Comparison of ENCODE assay signal across 8 cellular contexts in genomic region chr1:225777583-225778411, GRCh38. TPM values are rescaled to one million over a fixed set of nuclear protein-coding genes. Genes with fewer than 3 reads are reported as not detected.
A peak's percentile ranks its signal among the peaks of the same experiment; 100 is the strongest.
DNase-seq lines count a peak whose midpoint lies in the region; ATAC-seq, FAIRE-seq and TF ChIP-seq lines count a peak whose summit lies in the region.

TSS of gene SRP9 (plus strand) at chr1:225777826. CDS start at chr1:225777941, 115 bp downstream.

- peaks cover 20% of the 10 kb centered on the region for H3K4me1 ChIP-seq in keratinocyte (ENCODE audit: control insufficient read depth, extremely low read depth, insufficient read depth, low read length)

- peak within 1 kb of the TSS; percentile 68 to 82 (median 77) for H3K4me3 ChIP-seq in keratinocyte (ENCODE audit: control insufficient read depth in 2 of 3, extremely low read depth in 1 of 3, insufficient read depth in 2 of 3, low read depth in 1 of 3, low read length in 3 of 3)

- peaks cover 9% of the 10 kb centered on the region for H4K20me1 ChIP-seq in keratinocyte (ENCODE audit: control insufficient read depth, extremely low read depth, insufficient read depth, low read length)

- H3K9me1 ChIP-seq in keratinocyte (ENCODE audit: control insufficient read depth, extremely low read depth, insufficient read depth, low read length) = peaks cover 2% of the 10 kb centered on the region

- ATAC-seq in GM19035 (IDR thresholded peaks at IDR 0.05; ENCODE audit: unreplicated experiment) = peak; percentile 99
- peak; percentile 99 for ATAC-seq in HG03354 (IDR thresholded peaks at IDR 0.05; ENCODE audit: poor library complexity, severe bottlenecking, unreplicated experiment)
- ATAC-seq in activated CD4-positive, CD25-positive, alpha-beta regulatory T cell treated with anti-CD3 and anti-CD28 coated beads, Interleukin-2, amount 50 U/mL, for 24 hours = peak; percentile 99

- peak; percentile 95 for FAIRE-seq in keratinocyte (lab: Jason Lieb, UNC)

- H3K27me3 ChIP-seq in keratinocyte (ENCODE audit: control insufficient read depth, extremely low read depth, insufficient read depth, low read length) = no peaks in the 10 kb centered on the region

- H2AFZ ChIP-seq in keratinocyte (ENCODE audit: control insufficient read depth, low read length) = peak within 1 kb of the TSS; percentile 84

- H3K9ac ChIP-seq in keratinocyte (ENCODE audit: control insufficient read depth, extremely low read depth, insufficient read depth, low read length) = peak within 1 kb of the TSS; percentile 90

- H3K4me2 ChIP-seq in keratinocyte (ENCODE audit: control insufficient read depth, extremely low read depth, insufficient read depth, low read depth, low read length) = peak within 1 kb of the TSS; percentile 84

- peak; percentile 93 to 97 for DNase-seq in AML-193 (lab: John Stamatoyannopoulos, UW)
- peak; percentile 98 to 99 for DNase-seq in NCI-H446 (lab: John Stamatoyannopoulos, UW)
- peak; percentile 98 for DNase-seq in cerebellum (ENCODE audit: low spot score)
- DNase-seq in keratinocyte (ENCODE audit: low read depth, low spot score) = peak; percentile 82
- DNase-seq in stimulated activated CD4-positive, alpha-beta T cell treated with anti-CD3 and anti-CD28 coated beads, Interleukin-15, amount 100 ng/mL, for 1 hour (ENCODE audit: low read depth in 1 of 2, low spot score in 1 of 2) = peak; percentile 95 to 98

- peak within 1 kb of the TSS; percentile 90 for H3K27ac ChIP-seq in keratinocyte (ENCODE audit: control insufficient read depth, insufficient read depth, low read length)

- dilution Hi-C loops in keratinocyte (cut with MboI; ENCODE audit: extremely low pct_ligation_motif_present, low sequenced_read_pairs) = no loop called here

- peaks cover 48% of the 10 kb centered on the region for H3K79me2 ChIP-seq in keratinocyte (ENCODE audit: control insufficient read depth, insufficient read depth, low read length)

- peaks cover 3 to 11% of the 10 kb centered on the region in 2 experiments for H3K36me3 ChIP-seq in keratinocyte (ENCODE audit: control insufficient read depth in 2 of 2, extremely low read depth in 1 of 2, insufficient read depth in 2 of 2, low read length in 2 of 2)

- no peaks in the 10 kb centered on the region for H3K9me3 ChIP-seq in keratinocyte (ENCODE audit: control insufficient read depth, low read depth, low read length)

- peak; percentile 86 to 98 (median 93) for TF ChIP-seq CTCF in keratinocyte (optimal IDR thresholded peaks at IDR 0.05 in 1 of 3, IDR thresholded peaks at IDR 0.05 in 1 of 3, conservative IDR thresholded peaks at IDR 0.05 in 1 of 3; ENCODE audit: extremely low read depth in 1 of 3, insufficient read depth in 2 of 3, low read length in 3 of 3)

RNA-seq across cellular contexts. Expression of gene SRP9, which starts in this region (rescaled TPM):
- total RNA-seq in cerebellum = 242 TPM
- 220 to 441 TPM (median 254 TPM) in 3 replicates for polyA plus RNA-seq in keratinocyte
- polyA plus RNA-seq in keratinocyte (2011; ENCODE audit: low read depth) = 51.0 TPM
- polyA plus RNA-seq in keratinocyte (2011; cell fraction: cytosol; rRNA removed) = 220 and 427 TPM in 2 replicates
- 101 and 152 TPM in 2 replicates for polyA plus RNA-seq in keratinocyte (2011; cell fraction: nucleus; rRNA removed)
- 135 and 194 TPM in 2 replicates for polyA plus RNA-seq in keratinocyte (2012; ENCODE audit: low replicate concordance)
- polyA minus RNA-seq in keratinocyte = 44.3 to 91.9 TPM (median 51.3 TPM) in 3 replicates
- 143 TPM for polyA minus RNA-seq in keratinocyte (2011; cell fraction: cytosol; rRNA and poly(A)+ RNA removed)
- 17.2 and 28.7 TPM in 2 replicates for polyA minus RNA-seq in keratinocyte (2011; cell fraction: nucleus; rRNA and poly(A)+ RNA removed)

Comparison
In these comparisons a context has a peak if more than half of its experiments do, and no peak if none do; other contexts are left out.
1. Peak in every context shown above with its lines: DNase-seq, ATAC-seq, H3K4me3 ChIP-seq and H3K27ac ChIP-seq.